Comparison of ENCODE assay signal across 18 cellular contexts in genomic region chr4:22473268-22473667, GRCh38. TPM values are rescaled to one million over a fixed set of nuclear protein-coding genes. Genes with fewer than 3 reads are reported as not detected.
A peak's percentile ranks its signal among the peaks of the same experiment; 100 is the strongest.
DNase-seq lines count a peak whose midpoint lies in the region; ATAC-seq, FAIRE-seq and TF ChIP-seq lines count a peak whose summit lies in the region.
"Had no signal": no experiment of that assay in that cellular context is flagged by ENCODE, and none has a peak within 500 bp of the region (broad histone marks: within the 10 kb centered on the region; RNA-seq: fewer than 3 reads in every experiment).

No MANE protein-coding gene starts in this region.

- TF ChIP-seq CTCF in endothelial cell of umbilical vein (IDR thresholded peaks at IDR 0.05; ENCODE audit: extremely low read depth in 1 of 2, insufficient read depth in 1 of 2, low read depth in 1 of 2, low read length in 2 of 2) (no peak), prostate gland (IDR thresholded peaks at IDR 0.05) (no peak), Calu3 (IDR thresholded peaks at IDR 0.05; ENCODE audit: unreplicated experiment) (no peak)

- no peak overlapping the region for H3K4me3 Mint-ChIP-seq in Calu3 (ENCODE audit: low read depth, unreplicated experiment)
- H3K4me3 Mint-ChIP-seq: stimulated activated naive CD8-positive, alpha-beta T cell treated with anti-CD3 and anti-CD28 coated beads, Interleukin-15, Interleukin-2, amounts not matched to agents 100 ng/mL and 50 ng/mL, for 24 hours had no signal

- no CpG with 5 or more reads among the region's 4 CpGs for WGBS in mesendoderm (ENCODE audit: extremely low coverage, insufficient coverage, low lambda C conversion rate)
- WGBS in prostate gland = 81% methylated on average over 4 of the region's 4 CpGs

- H3K9ac ChIP-seq in endothelial cell of umbilical vein (replicated peaks; ENCODE audit: extremely low read depth, insufficient read depth, low read length) (no peak overlapping the region), mesendoderm (ENCODE audit: low read length) (no peak overlapping the region)

- ATAC-seq in GM19324 (IDR thresholded peaks at IDR 0.05; ENCODE audit: low FRiP score, unreplicated experiment) = no peak

- no peak for FAIRE-seq in endothelial cell of umbilical vein (lab: Jason Lieb, UNC)
- FAIRE-seq: G401.6 had no signal

- no peak overlapping the region for H3K27ac Mint-ChIP-seq in Calu3 (ENCODE audit: unreplicated experiment)
- H3K27ac Mint-ChIP-seq: stimulated activated naive CD8-positive, alpha-beta T cell treated with anti-CD3 and anti-CD28 coated beads, Interleukin-15, Interleukin-2, amounts not matched to agents 100 ng/mL and 50 ng/mL, for 24 hours had no signal

- H2BK5ac ChIP-seq in mesendoderm (ENCODE audit: low read length) = no peak overlapping the region

- H3K9me1 ChIP-seq in endothelial cell of umbilical vein (replicated peaks; ENCODE audit: control insufficient read depth, extremely low read depth, insufficient read depth, low read length) = no peaks in the 10 kb centered on the region

- no peaks in the 10 kb centered on the region for H3K27me3 Mint-ChIP-seq in Calu3 (ENCODE audit: unreplicated experiment)
- H3K27me3 Mint-ChIP-seq: stimulated activated naive CD8-positive, alpha-beta T cell treated with anti-CD3 and anti-CD28 coated beads, Interleukin-15, Interleukin-2, amounts not matched to agents 100 ng/mL and 50 ng/mL, for 24 hours had no signal

- no peak overlapping the region for H2AFZ ChIP-seq in endothelial cell of umbilical vein (ENCODE audit: low read depth, low read length)

- peaks cover 7% of the 10 kb centered on the region for H3K36me3 Mint-ChIP-seq in Calu3 (ENCODE audit: insufficient read depth, unreplicated experiment)

- H3K56ac ChIP-seq in mesendoderm (ENCODE audit: low read length) = no peak overlapping the region

- DNase-seq in EL = peak; percentile 59
- DNase-seq in NCI-H226 = peak; percentile 76
- DNase-seq in endothelial cell of umbilical vein (ENCODE audit: low read depth, low spot score) = peak; percentile 56
- DNase-seq in mesendoderm = peak; percentile 55
- no peak for DNase-seq in prostate gland (ENCODE audit: low spot score)
- no peak for DNase-seq in Calu3
- no peak for DNase-seq in activated effector memory CD4-positive, alpha-beta T cell treated with anti-CD3 and anti-CD28 coated beads, Interleukin-2, amount 50 U/mL, for 16 hours
- DNase-seq: activated gamma-delta T cell treated with Interleukin-2 at 50 U/mL for 16 hours, cerebellar nuclear complex, foreskin melanocyte, KG1, NCI-H1694 treated with DMSO at 0.1 percent for 48 hours, right cardiac atrium, SJCRH30 had no signal

- no peak overlapping the region for H3K27ac ChIP-seq in endothelial cell of umbilical vein (ENCODE audit: insufficient read depth, low read depth, low read length)
- H3K27ac ChIP-seq in mesendoderm (ENCODE audit: low read depth, low read length) = no peak overlapping the region
- no peak overlapping the region for H3K27ac ChIP-seq in prostate gland
- H3K27ac ChIP-seq: C4-2B, SJCRH30 had no signal

- H4K5ac ChIP-seq in mesendoderm (ENCODE audit: low read length) = no peak overlapping the region

- CTCF ChIA-PET in endothelial cell of umbilical vein (lab: Charles Lee) (interaction anchor here (0.7 to 1.7 kb wide), 5 partner anchors 24 to 34 kb away, joined by 3 read pairs; no protein-coding TSS in a partner anchor), Calu3 (lab: Charles Lee) (no interaction called here)

- no peak for TF ChIP-seq POLR2A in endothelial cell of umbilical vein (IDR thresholded peaks at IDR 0.05; ENCODE audit: low read depth, low read length)
- no peak for TF ChIP-seq POLR2A in prostate gland (IDR thresholded peaks at IDR 0.05)

- no peak overlapping the region for H2BK120ac ChIP-seq in mesendoderm (ENCODE audit: low read depth, low read length)

- no peak overlapping the region for H3K4me2 ChIP-seq in endothelial cell of umbilical vein (ENCODE audit: insufficient read depth, low read length)
- no peak overlapping the region for H3K4me2 ChIP-seq in mesendoderm (ENCODE audit: low read length)

- H2BK15ac ChIP-seq in mesendoderm (replicated peaks; ENCODE audit: low read depth) = no peak overlapping the region

- H3K9me3 ChIP-seq in endothelial cell of umbilical vein (replicated peaks; ENCODE audit: control insufficient read depth, insufficient read depth, low read length) (no peaks in the 10 kb centered on the region), prostate gland (no peaks in the 10 kb centered on the region)
- H3K9me3 ChIP-seq: SJCRH30 had no signal

- H3K36me3 ChIP-seq in endothelial cell of umbilical vein (ENCODE audit: control insufficient read depth in 2 of 2, extremely low read depth in 1 of 2, insufficient read depth in 2 of 2, low read length in 2 of 2) (no peaks in the 10 kb centered on the region), mesendoderm (ENCODE audit: control insufficient read depth, insufficient read depth, low read length) (no peaks in the 10 kb centered on the region), prostate gland (no peaks in the 10 kb centered on the region)

- H3K23ac ChIP-seq in mesendoderm (ENCODE audit: low read length) = no peak overlapping the region

- peaks cover 34% of the 10 kb centered on the region for H3K4me1 Mint-ChIP-seq in Calu3 (ENCODE audit: low read depth, unreplicated experiment)

- H3K4me3 ChIP-seq in endothelial cell of umbilical vein (replicated peaks in 1 of 3; ENCODE audit: insufficient read depth in 1 of 3, low read depth in 1 of 3, low read length in 3 of 3) = no peak overlapping the region
- no peak overlapping the region for H3K4me3 ChIP-seq in mesendoderm (ENCODE audit: low read length)
- no peak overlapping the region for H3K4me3 ChIP-seq in prostate gland
- H3K4me3 ChIP-seq: SJCRH30 had no signal

- intact Hi-C loops in endothelial cell of umbilical vein (cut with micrococcal nuclease) (no loop called here), prostate gland (cut with DNase I) (no loop called here), Calu3 (cut with micrococcal nuclease; ENCODE audit: unreplicated experiment) (loop anchor here (5.0 kb wide), 1 partner anchor 39 kb away; no protein-coding TSS in a partner anchor)

- H3K4me1 ChIP-seq in endothelial cell of umbilical vein (ENCODE audit: control insufficient read depth, extremely low read depth, insufficient read depth, low read length) (peaks cover 14% of the 10 kb centered on the region), mesendoderm (ENCODE audit: control insufficient read depth, low read depth, low read length) (peaks cover 10% of the 10 kb centered on the region), prostate gland (replicated peaks) (no peaks in the 10 kb centered on the region)

- no peaks in the 10 kb centered on the region for H4K20me1 ChIP-seq in endothelial cell of umbilical vein (replicated peaks; ENCODE audit: control insufficient read depth, extremely low read depth, insufficient read depth, low read length)

- H3K9me3 Mint-ChIP-seq in Calu3 (ENCODE audit: low read depth, unreplicated experiment) = no peaks in the 10 kb centered on the region

- no peak overlapping the region for H4K8ac ChIP-seq in mesendoderm (ENCODE audit: low read depth, low read length)

- BruUV-seq in endothelial cell of umbilical vein (replicated peaks; lab: Mats Ljungman, UMichigan) = no TSS peak
- no TSS peak for BruUV-seq in Calu3 (replicated peaks; lab: Mats Ljungman, UMichigan)

- H3K18ac ChIP-seq in mesendoderm (ENCODE audit: low read length) = no peak overlapping the region

- H2AK5ac ChIP-seq in mesendoderm (ENCODE audit: low read length) = no peak overlapping the region

- H3K27me3 ChIP-seq in endothelial cell of umbilical vein (ENCODE audit: control insufficient read depth in 2 of 2, insufficient read depth in 2 of 2, low read length in 2 of 2) (no peaks in the 10 kb centered on the region), mesendoderm (ENCODE audit: insufficient read depth, low read length, poor library complexity) (no peaks in the 10 kb centered on the region), prostate gland (replicated peaks; ENCODE audit: insufficient read depth) (no peaks in the 10 kb centered on the region)
- H3K27me3 ChIP-seq: SJCRH30 had no signal

- dilution Hi-C loops in endothelial cell of umbilical vein (cut with MboI; ENCODE audit: extremely low pct_ligation_motif_present, low sequenced_read_pairs) = no loop called here

- no peak overlapping the region for H3K4ac ChIP-seq in mesendoderm (ENCODE audit: low read depth, low read length)

- H3K79me1 ChIP-seq in mesendoderm (ENCODE audit: low read length) = peaks cover 18% of the 10 kb centered on the region

- peaks cover 15% of the 10 kb centered on the region for H3K79me2 ChIP-seq in endothelial cell of umbilical vein (ENCODE audit: control insufficient read depth, insufficient read depth, low read length)
- peaks cover 35% of the 10 kb centered on the region for H3K79me2 ChIP-seq in mesendoderm (ENCODE audit: control insufficient read depth, insufficient read depth, low read length)

- POLR2A ChIA-PET in endothelial cell of umbilical vein (lab: Charles Lee) = interaction anchor here (0.8 kb wide), 1 partner anchor 42 kb away, joined by 3 read pairs; no protein-coding TSS in a partner anchor

TF ChIP-seq in endothelial cell of umbilical vein, 7 proteins besides CTCF, POLR2A, EP300 and RAD21 (continues in another document):
- TF ChIP-seq FOS (IDR thresholded peaks at IDR 0.05; ENCODE audit: borderline replicate concordance, insufficient read depth, low read length) (peak; percentile 26), EZH2 (IDR thresholded peaks at IDR 0.05; ENCODE audit: borderline replicate concordance, low read depth, low read length, severe bottlenecking) (no peak), MYC (IDR thresholded peaks at IDR 0.05; ENCODE audit: low read depth, low read length) (no peak), JUN (IDR thresholded peaks at IDR 0.05; ENCODE audit: borderline replicate concordance, insufficient read depth, insufficient read length, low read depth) (peak; percentile 34), POLR2AphosphoS5 (IDR thresholded peaks at IDR 0.05; ENCODE audit: insufficient read depth, low read depth, low read length) (no peak), MAX (IDR thresholded peaks at IDR 0.05; ENCODE audit: insufficient read depth, insufficient read length) (no peak)

RNA-seq across cellular contexts. Expression of gene ADGRA3, which starts 42.6 kb away (rescaled TPM):
- 34.4 and 36.2 TPM in 2 replicates for total RNA-seq in endothelial cell of umbilical vein
- 13.1 and 17.2 TPM in 2 replicates for polyA plus RNA-seq in endothelial cell of umbilical vein
- polyA plus RNA-seq in endothelial cell of umbilical vein (2011; cell fraction: cytosol; rRNA removed) = 15.1 and 15.7 TPM in 2 replicates
- polyA plus RNA-seq in endothelial cell of umbilical vein (2011; cell fraction: nucleus; rRNA removed) = 40.0 and 42.2 TPM in 2 replicates
- polyA plus RNA-seq in endothelial cell of umbilical vein (2012) = 28.2 and 34.4 TPM in 2 replicates
- polyA minus RNA-seq in endothelial cell of umbilical vein = 87.4 and 135 TPM in 2 replicates
- 6.7 TPM for polyA minus RNA-seq in endothelial cell of umbilical vein (2011; cell fraction: cytosol; rRNA and poly(A)+ RNA removed)
- 67.8 and 132 TPM in 2 replicates for polyA minus RNA-seq in endothelial cell of umbilical vein (2011; cell fraction: nucleus; rRNA and poly(A)+ RNA removed)
- polyA plus RNA-seq in mesendoderm (2013, experiment 1 of 2) = 43.1 TPM
- 41.8 TPM for polyA plus RNA-seq in mesendoderm (2013, experiment 2 of 2)
- total RNA-seq in prostate gland = 10 to 100 TPM; 32.0 to 33.8 TPM
- total RNA-seq in Calu3 (2022) = 48.4 and 63.2 TPM in 2 replicates

Comparison
In these comparisons a context has a peak if more than half of its experiments do, and no peak if none do; other contexts are left out.
1. DNase-seq: peak in EL (single experiment), NCI-H226 (single experiment), endothelial cell of umbilical vein (single experiment) and mesendoderm (single experiment); none in prostate gland (single experiment), Calu3 (single experiment) and activated effector memory CD4-positive, alpha-beta T cell treated with anti-CD3 and anti-CD28 coated beads, Interleukin-2, amount 50 U/mL, for 16 hours (single experiment).